ENCODE assay signal across 32 cellular contexts in the genomic region with DNA sequence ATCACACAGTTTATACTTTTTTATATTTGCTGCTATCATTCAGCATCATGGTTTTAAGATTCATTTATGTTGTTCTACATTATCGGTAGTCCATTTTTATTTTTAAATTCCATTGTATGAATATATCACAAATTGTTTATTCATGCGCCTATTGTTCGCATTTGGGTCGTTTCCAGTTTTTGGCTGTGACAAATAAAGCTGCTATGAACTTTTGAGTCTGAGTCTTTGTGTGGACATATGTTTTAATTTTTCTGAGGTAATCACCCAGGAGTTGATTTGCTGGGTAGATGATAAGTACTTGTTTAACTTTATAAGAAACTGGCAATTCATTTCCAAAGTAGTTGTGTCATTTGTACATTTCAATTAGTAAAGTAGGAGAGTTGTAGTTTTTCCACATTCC.
"Had no signal": no experiment of that assay in that cellular context is flagged by ENCODE, and none has a peak within 500 bp of the region (broad histone marks: within the 10 kb centered on the region; RNA-seq: fewer than 3 reads in every experiment).

No MANE protein-coding gene starts in this region.

- H3K27ac ChIP-seq: ascending aorta, SJSA1, VCaP had no signal

- H3K4me1 ChIP-seq: ascending aorta, SJSA1 had no signal

- H3K9me3 ChIP-seq: ascending aorta, SJSA1 had no signal

- H3K36me3 ChIP-seq: ascending aorta, SJSA1 had no signal

- H3K4me3 ChIP-seq: ascending aorta, SJSA1 had no signal

- ATAC-seq: Panc1 had no signal

- DNase-seq: activated B cell treated with CpG ODN at 0.5 μM for 24 hours; activated CD4-positive, alpha-beta memory T cell treated with anti-CD3 and anti-CD28 coated beads for 36 hours; activated CD4-positive, alpha-beta T cell treated with anti-CD3 and anti-CD28 coated beads for 4 hours; activated CD4-positive, alpha-beta T cell treated with anti-CD3 and anti-CD28 coated beads, Interleukin-2, amount 50 U/mL, for 1 hour; activated CD4-positive, CD25-positive, alpha-beta regulatory T cell treated with anti-CD3 and anti-CD28 coated beads, Interleukin-2, amount 50 U/mL, for 72 hours; activated CD8-positive, alpha-beta memory T cell treated with anti-CD3 and anti-CD28 coated beads, Interleukin-2, amount 50 U/mL, for 4 hours; activated effector memory CD4-positive, alpha-beta T cell treated with Interleukin-2 at 50 U/mL for 16 hours; activated naive CD4-positive, alpha-beta T cell; activated naive CD4-positive, alpha-beta T cell treated with anti-CD3 and anti-CD28 coated beads, Interleukin-2, amount 50 U/mL, for 16 hours; activated naive CD8-positive, alpha-beta T cell treated with anti-CD3 and anti-CD28 coated beads for 36 hours; activated T-cell treated with anti-CD3 and anti-CD28 coated beads for 4 hours; activated T-cell treated with anti-CD3 and anti-CD28 coated beads, Interleukin-2, amount 50 U/mL, for 48 hours; amniotic stem cell; central memory CD4-positive, alpha-beta T cell; Karpas-422; KBM-7; NCI-H1092; NCI-H1436 treated with DMSO at 0.1 percent for 48 hours; NCI-H1694 treated with DMSO at 0.1 percent for 48 hours; NCI-H2029; NCI-H345; NCI-H524 treated with DMSO at 0.1 percent for 48 hours; RPMI8226; SHP77 treated with DMSO at 0.1 percent for 48 hours; SW 1271; T-helper 1 cell; T-helper 2 cell; T-helper 9 cell had no signal

- H3K27me3 ChIP-seq: ascending aorta, SJSA1 had no signal
